16 cellular contexts compared by ENCODE assay signal in the genomic region with DNA sequence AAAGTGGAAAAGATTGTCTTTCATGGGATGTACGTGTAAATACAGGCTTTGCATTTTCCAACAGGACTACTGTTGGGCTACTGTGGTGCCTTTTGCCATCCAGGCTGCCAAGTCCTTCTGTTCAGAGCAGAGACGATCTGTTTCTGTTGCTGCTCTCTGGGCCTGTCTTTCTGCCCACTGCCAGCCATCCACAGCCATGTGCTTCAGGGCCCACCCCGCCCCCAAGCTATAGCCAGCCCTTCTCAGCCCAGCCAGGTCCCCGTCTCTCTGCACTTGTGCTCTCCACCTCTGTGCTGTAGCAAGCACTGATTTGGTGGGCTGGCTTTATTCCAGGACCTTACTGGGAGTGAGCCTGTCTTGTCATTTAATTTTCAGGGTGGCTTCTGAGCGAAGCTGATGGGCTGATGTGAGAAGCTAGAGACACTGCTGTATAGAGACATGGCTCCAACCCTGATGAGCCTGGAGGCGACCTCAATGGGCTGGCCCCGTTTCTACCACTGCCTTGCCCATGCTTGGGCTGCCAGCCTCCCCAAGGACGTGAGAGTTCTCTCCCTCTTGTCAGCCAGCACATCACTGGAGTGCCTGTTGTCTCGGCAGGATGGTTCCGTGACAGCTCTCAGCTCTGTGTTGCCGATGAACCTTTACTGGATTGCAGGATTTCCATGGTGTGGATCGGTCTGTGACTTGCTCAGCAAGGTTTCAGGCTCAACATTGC.
DNase-seq lines count a peak whose midpoint lies in the region; ATAC-seq and TF ChIP-seq lines count a peak whose summit lies in the region.
"Had no signal": no experiment of that assay in that cellular context is flagged by ENCODE, and none has a peak within 500 bp of the region (broad histone marks: within the 10 kb centered on the region; RNA-seq: fewer than 3 reads in every experiment).

No MANE protein-coding gene starts in this region.

- TF ChIP-seq POLR2A in spleen (IDR thresholded peaks at IDR 0.05) = no peak

- intact Hi-C loops in left ventricle myocardium superior (cut with micrococcal nuclease) = no loop called here
- intact Hi-C loops in spleen (cut with DNase I; ENCODE audit: low total_unique reads) = no loop called here

- WGBS in spleen, 5 donors = 84 to 96% (median 92%) methylated on average over 12 of the region's 12 CpGs

- DNase-seq in H7 (peak; percentile 34), cerebellum (ENCODE audit: low spot score) (peak; percentile 75), left ventricle myocardium superior (no peak), spleen (peak; percentile 59), kidney tubule cell (ENCODE audit: low spot score) (no peak), HPDE6-E6E7 (ENCODE audit: extremely low spot score) (no peak), NCI-H345 (lab: John Stamatoyannopoulos, UW) (no peak)
- DNase-seq: DMS 273 treated with DMSO at 0.1 percent for 48 hours; NCI-H1436; NCI-H2081; NCI-H2227 treated with DMSO at 0.1 percent for 48 hours; NCI-H526; NK-92 treated with Interleukin-12 subunit alpha and Interleukin-12 subunit beta, amount 100 ng/mL, for 24 hours had no signal

- no peaks in the 10 kb centered on the region for H3K4me1 ChIP-seq in spleen
- H3K4me1 ChIP-seq: BLaER1 had no signal

- no peaks in the 10 kb centered on the region for H3K9me3 ChIP-seq in spleen
- H3K9me3 ChIP-seq: BLaER1, HAP-1 had no signal

- ATAC-seq in left ventricle myocardium superior = peak; percentile 90

- H3K27me3 ChIP-seq in H7 (ENCODE audit: control insufficient read depth, insufficient read depth, low read length) (no peaks in the 10 kb centered on the region), spleen (replicated peaks in 1 of 7) (no peaks in the 10 kb centered on the region)
- H3K27me3 ChIP-seq: BLaER1 had no signal

- H3K4me3 ChIP-seq in H7 (ENCODE audit: insufficient read depth, low read depth, low read length) = no peak overlapping the region
- H3K4me3 ChIP-seq in spleen = no peak overlapping the region
- H3K4me3 ChIP-seq: BLaER1, HAP-1, SK-N-MC had no signal

- H3K36me3 ChIP-seq in H7 (replicated peaks; ENCODE audit: control insufficient read depth, insufficient read depth, low read length) (no peaks in the 10 kb centered on the region; the same call in 1 of the 2 replicates), spleen (peaks cover 0 to 33% (median 0%) of the 10 kb centered on the region in 6 donors)
- H3K36me3 ChIP-seq: HAP-1 had no signal

- H3K27ac ChIP-seq in spleen = no peak overlapping the region
- H3K27ac ChIP-seq: BLaER1, SK-N-MC had no signal

- TF ChIP-seq CTCF in spleen (IDR thresholded peaks at IDR 0.05 in 8 of 11, conservative IDR thresholded peaks at IDR 0.05 in 3 of 11) = no peak

Comparison
In these comparisons a context has a peak if more than half of its experiments do, and no peak if none do; other contexts are left out.
1. DNase-seq: peak in H7 (single experiment), cerebellum (single experiment) and spleen (single experiment); none in left ventricle myocardium superior (single experiment), kidney tubule cell (single experiment), HPDE6-E6E7 (single experiment) and NCI-H345 (single experiment).